9 cellular contexts compared by ENCODE assay signal in the genomic region with DNA sequence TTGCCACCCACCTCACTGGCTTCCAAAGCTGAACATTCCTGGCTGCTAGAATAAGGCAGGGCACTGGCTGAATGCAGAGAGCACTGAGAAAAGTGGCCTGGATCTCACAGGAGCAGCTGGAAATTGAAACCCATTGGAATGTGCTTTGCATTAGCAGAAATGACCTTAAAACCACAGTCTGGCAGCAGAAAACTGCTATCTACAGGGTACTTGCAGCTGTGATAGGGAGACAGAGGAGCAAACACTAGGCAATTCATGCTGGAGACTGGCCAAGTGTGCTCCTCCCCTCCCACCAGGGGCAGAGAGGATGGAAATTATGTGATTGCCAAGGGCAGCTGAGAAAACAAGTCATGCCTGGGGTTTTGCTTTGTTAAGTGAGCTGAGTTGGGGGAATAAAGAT. TPM values are rescaled to one million over a fixed set of nuclear protein-coding genes. Genes with fewer than 3 reads are reported as not detected.
DNase-seq lines count a peak whose midpoint lies in the region; ATAC-seq and TF ChIP-seq lines count a peak whose summit lies in the region.
"Had no signal": no experiment of that assay in that cellular context is flagged by ENCODE, and none has a peak within 500 bp of the region (broad histone marks: within the 10 kb centered on the region; RNA-seq: fewer than 3 reads in every experiment).

No MANE protein-coding gene starts in this region.

- peak; percentile 16 for DNase-seq in BE2C
- DNase-seq in NCI-H146 treated with DMSO at 0.1 percent for 48 hours (lab: John Stamatoyannopoulos, UW; ENCODE audit: unreplicated experiment) = peak; percentile 90
- peak; percentile 89 for DNase-seq in brain pericyte (ENCODE audit: low read depth, low spot score)
- DNase-seq in activated CD4-positive, alpha-beta T cell treated with anti-CD3 and anti-CD28 coated beads for 48 hours = no peak
- DNase-seq in naive thymus-derived CD4-positive, alpha-beta T cell = no peak
- no peak for DNase-seq in GM20000 (ENCODE audit: low spot score)

- no peak overlapping the region for H3K27ac Mint-ChIP-seq in naive thymus-derived CD4-positive, alpha-beta T cell

- H3K4me1 ChIP-seq in BE2C (no peaks in the 10 kb centered on the region), mesodermal cell (ENCODE audit: control insufficient read depth, insufficient read depth, low read length, poor library complexity, severe bottlenecking) (peaks cover 7% of the 10 kb centered on the region)
- H3K4me1 ChIP-seq in naive thymus-derived CD4-positive, alpha-beta T cell (ENCODE audit: control insufficient read depth in 2 of 2, insufficient read depth in 2 of 2, low read length in 2 of 2) = no peaks in the 10 kb centered on the region

- POLR2A ChIA-PET in naive thymus-derived CD4-positive, alpha-beta T cell (lab: Charles Lee) = no interaction called here

- H3K27me3 ChIP-seq in BE2C = no peaks in the 10 kb centered on the region
- H3K27me3 ChIP-seq in naive thymus-derived CD4-positive, alpha-beta T cell (ENCODE audit: control insufficient read depth in 2 of 2, insufficient read depth in 2 of 2, low read length in 2 of 2) = no peaks in the 10 kb centered on the region

- peaks cover 0 to 5% (median 0%) of the 10 kb centered on the region in 5 donors for H3K27me3 Mint-ChIP-seq in naive thymus-derived CD4-positive, alpha-beta T cell

- no peak for ATAC-seq in naive thymus-derived CD4-positive, alpha-beta T cell
- ATAC-seq in HG03135 (IDR thresholded peaks at IDR 0.05; ENCODE audit: unreplicated experiment) = no peak

- intact Hi-C loops in naive thymus-derived CD4-positive, alpha-beta T cell (cut with micrococcal nuclease) = no loop called here

- no peaks in the 10 kb centered on the region for H3K4me1 Mint-ChIP-seq in naive thymus-derived CD4-positive, alpha-beta T cell

- H3K4me3 Mint-ChIP-seq in naive thymus-derived CD4-positive, alpha-beta T cell = no peak overlapping the region

- H3K36me3 Mint-ChIP-seq in naive thymus-derived CD4-positive, alpha-beta T cell = no peaks in the 10 kb centered on the region

- H3K9me3 ChIP-seq in BE2C (no peaks in the 10 kb centered on the region), mesodermal cell (ENCODE audit: control insufficient read depth, low read length) (no peaks in the 10 kb centered on the region)
- H3K9me3 ChIP-seq in naive thymus-derived CD4-positive, alpha-beta T cell (ENCODE audit: control insufficient read depth in 2 of 3, low read length in 3 of 3) = no peaks in the 10 kb centered on the region

- no peak overlapping the region for H3K4me3 ChIP-seq in BE2C (ENCODE audit: low read depth, low read length)
- H3K4me3 ChIP-seq in mesodermal cell (ENCODE audit: extremely low read depth, insufficient read depth, low read length, poor library complexity, severe bottlenecking) = no peak overlapping the region
- no peak overlapping the region for H3K4me3 ChIP-seq in naive thymus-derived CD4-positive, alpha-beta T cell (ENCODE audit: low read length)

- H3K36me3 ChIP-seq in BE2C = no peaks in the 10 kb centered on the region
- H3K36me3 ChIP-seq in mesodermal cell (ENCODE audit: control insufficient read depth, insufficient read depth, low read length) = no peaks in the 10 kb centered on the region
- no peaks in the 10 kb centered on the region for H3K36me3 ChIP-seq in naive thymus-derived CD4-positive, alpha-beta T cell (ENCODE audit: control insufficient read depth in 2 of 3, insufficient read depth in 3 of 3, low read length in 3 of 3)

- H3K27ac ChIP-seq in mesodermal cell (ENCODE audit: low read depth, low read length, severe bottlenecking) = peak overlapping the region; percentile 93
- H3K27ac ChIP-seq in naive thymus-derived CD4-positive, alpha-beta T cell (ENCODE audit: low read depth, low read length) = no peak overlapping the region

- TF ChIP-seq CTCF in BE2C (IDR thresholded peaks at IDR 0.05; ENCODE audit: low read depth, low read length) (no peak), GM20000 (IDR thresholded peaks at IDR 0.05; ENCODE audit: extremely low read depth, missing control alignments) (no peak)

- H3K9me3 Mint-ChIP-seq in naive thymus-derived CD4-positive, alpha-beta T cell = peaks cover 0 to 3% (median 0%) of the 10 kb centered on the region in 11 donors

- CTCF ChIA-PET in naive thymus-derived CD4-positive, alpha-beta T cell (lab: Charles Lee) = no interaction called here

RNA-seq across cellular contexts. Expression of a gene that starts 47.2 kb away (rescaled TPM):
- polyA plus RNA-seq in BE2C (2012; ENCODE audit: insufficient read depth, insufficient read length, low read depth) = not detected
- polyA plus RNA-seq in mesodermal cell (2013, experiment 1 of 2) = not detected
- not detected for polyA plus RNA-seq in mesodermal cell (2013, experiment 2 of 2)
- total RNA-seq in naive thymus-derived CD4-positive, alpha-beta T cell = not detected
- not detected for polyA plus RNA-seq in naive thymus-derived CD4-positive, alpha-beta T cell
- total RNA-seq: T-helper 2 cell treated with Interferon-gamma antibody and Interleukin-4, amounts not matched to agents 100 ng/mL and 5 ng/mL, for 36 hours had no signal

Comparison
In these comparisons a context has a peak if more than half of its experiments do, and no peak if none do; other contexts are left out.
1. DNase-seq: peak in BE2C (single experiment), NCI-H146 treated with DMSO at 0.1 percent for 48 hours (single experiment) and brain pericyte (single experiment); none in activated CD4-positive, alpha-beta T cell treated with anti-CD3 and anti-CD28 coated beads for 48 hours (single experiment), naive thymus-derived CD4-positive, alpha-beta T cell (0 of 9) and GM20000 (single experiment).